ENCODE assay signal across 8 cellular contexts in genomic region chr6:13486679-13487121, GRCh38. TPM values are rescaled to one million over a fixed set of nuclear protein-coding genes. Genes with fewer than 3 reads are reported as not detected.
DNase-seq lines count a peak whose midpoint lies in the region; ATAC-seq and TF ChIP-seq lines count a peak whose summit lies in the region.

No MANE protein-coding gene starts in this region.

- H3K36me3 ChIP-seq in CD8-positive, alpha-beta T cell (ENCODE audit: insufficient read depth, low read length): no peaks in the 10 kb centered on the region
- H3K36me3 ChIP-seq in osteoblast (ENCODE audit: insufficient read depth, low read length) (no peaks in the 10 kb centered on the region), upper lobe of left lung (no peaks in the 10 kb centered on the region)

- H3K27ac ChIP-seq in CD8-positive, alpha-beta T cell (ENCODE audit: low read depth, low read length): peak overlapping the region; percentile 51
- H3K27ac ChIP-seq in RWPE1 (peak overlapping the region; percentile 92), osteoblast (ENCODE audit: low read depth, low read length) (peak overlapping the region; percentile 33), upper lobe of left lung (peak overlapping the region; percentile 86 to 91 (median 89))

- no peaks in the 10 kb centered on the region for H3K79me2 ChIP-seq in osteoblast (ENCODE audit: insufficient read depth, low read length)

- H3K4me1 Mint-ChIP-seq in CD8-positive, alpha-beta T cell (ENCODE audit: low read depth): peaks cover 36% of the 10 kb centered on the region

- TF ChIP-seq CTCF in CD8-positive, alpha-beta T cell (IDR thresholded peaks at IDR 0.05): no peak
- TF ChIP-seq CTCF in RWPE1 (conservative IDR thresholded peaks at IDR 0.05; ENCODE audit: low read depth) (no peak), osteoblast (IDR thresholded peaks at IDR 0.05; ENCODE audit: extremely low read depth, low read depth, low read length) (no peak), upper lobe of left lung (IDR thresholded peaks at IDR 0.05) (no peak)

- no peaks in the 10 kb centered on the region for H4K20me1 ChIP-seq in osteoblast (ENCODE audit: insufficient read depth, low read length)

- H3K4me3 Mint-ChIP-seq in CD8-positive, alpha-beta T cell: peak overlapping the region; percentile 85

- peaks cover 11% of the 10 kb centered on the region for H3K4me1 ChIP-seq in CD8-positive, alpha-beta T cell (ENCODE audit: insufficient read depth, low read length)
- H3K4me1 ChIP-seq in osteoblast (ENCODE audit: insufficient read depth, low read length): peaks cover 4% of the 10 kb centered on the region
- H3K4me1 ChIP-seq in upper lobe of left lung: peaks cover 18 to 31% (median 22%) of the 10 kb centered on the region in 4 donors

- TF ChIP-seq POLR2A in upper lobe of left lung (IDR thresholded peaks at IDR 0.05): no peak

- no peaks in the 10 kb centered on the region for H3K9me3 ChIP-seq in CD8-positive, alpha-beta T cell (ENCODE audit: low read length)
- H3K9me3 ChIP-seq in osteoblast (ENCODE audit: low read depth, low read length): no peaks in the 10 kb centered on the region
- no peaks in the 10 kb centered on the region for H3K9me3 ChIP-seq in upper lobe of left lung

- POLR2A ChIA-PET in CD8-positive, alpha-beta T cell (lab: Charles Lee): interaction anchor here (1.1 to 1.9 kb wide), 7 partner anchors 12 to 158 kb away, joined by 3 to 8 read pairs (median 4); partner anchors contain the start of genes NOL7, SIRT5 and TBC1D7
- POLR2A ChIA-PET in RWPE1 (lab: Yijun Ruan, JAX; ENCODE audit: low non-redundant PET): interaction anchor here (1.7 kb wide), 1 partner anchor 88 kb away, joined by 3 read pairs; no protein-coding TSS in a partner anchor

- no peaks in the 10 kb centered on the region for H3K27me3 ChIP-seq in CD8-positive, alpha-beta T cell (ENCODE audit: insufficient read depth, low read length)
- H3K27me3 ChIP-seq in osteoblast (ENCODE audit: insufficient read depth, low read length) (no peaks in the 10 kb centered on the region), upper lobe of left lung (no peaks in the 10 kb centered on the region)

- ATAC-seq in CD8-positive, alpha-beta T cell: peak; percentile 53
- ATAC-seq in GM19438 (IDR thresholded peaks at IDR 0.05; ENCODE audit: low read depth, unreplicated experiment): peak; percentile 26
- peak; percentile 21 for ATAC-seq in HG03520 (IDR thresholded peaks at IDR 0.05; ENCODE audit: unreplicated experiment)
- ATAC-seq in upper lobe of left lung (ENCODE audit: low FRiP score in 2 of 2): peak; percentile 61 to 76

- 0% methylated on average over 9 to 21 of the region's 39 CpGs for WGBS in upper lobe of left lung, 2 donors

- H3K4me2 ChIP-seq in osteoblast (ENCODE audit: insufficient read depth, low read length): peak overlapping the region; percentile 94

- CTCF ChIA-PET in CD8-positive, alpha-beta T cell (lab: Charles Lee): interaction anchor here (0.8 to 2.4 kb wide), 8 partner anchors 20 to 156 kb away, joined by 3 to 11 read pairs (median 4); partner anchors contain the start of gene SIRT5
- CTCF ChIA-PET in RWPE1 (lab: Yijun Ruan, JAX): interaction anchor here (0.7 to 2.6 kb wide), 3 partner anchors 80 to 112 kb away, joined by 4 to 11 read pairs (median 5); partner anchors contain the start of gene SIRT5

- peaks cover 7% of the 10 kb centered on the region for H3K27me3 Mint-ChIP-seq in CD8-positive, alpha-beta T cell (ENCODE audit: low read depth)

- H3K27ac Mint-ChIP-seq in CD8-positive, alpha-beta T cell: peak overlapping the region; percentile 60

- H2AFZ ChIP-seq in osteoblast (ENCODE audit: low read length): peak overlapping the region; percentile 86

- intact Hi-C loops in CD8-positive, alpha-beta T cell (cut with DNase I, micrococcal nuclease): loop anchor here (1.0 to 5.0 kb wide), 10 partner anchors 31 to 226 kb away; no protein-coding TSS in a partner anchor

- H3K4me3 ChIP-seq in CD8-positive, alpha-beta T cell (ENCODE audit: low read depth, low read length): peak overlapping the region; percentile 73
- H3K4me3 ChIP-seq in osteoblast (ENCODE audit: insufficient read depth, low read length) (peak overlapping the region; percentile 75), upper lobe of left lung (peak overlapping the region; percentile 76 to 100 (median 92))

- no peak for TF ChIP-seq EP300 in upper lobe of left lung (IDR thresholded peaks at IDR 0.05)

- DNase-seq in CD8-positive, alpha-beta T cell: peak in 6 of 7 experiments; percentile 35 to 70 (median 55)
- DNase-seq in RWPE1 (ENCODE audit: low spot score) (peak; percentile 64), globus pallidus (ENCODE audit: low spot score) (peak; percentile 50), osteoblast (ENCODE audit: insufficient read length, low spot score, missing footprints) (peak; percentile 95), upper lobe of left lung (peak in 1 of 2 donors; percentile 63)
- peak; percentile 13 to 42 (median 22) for DNase-seq in activated naive CD4-positive, alpha-beta T cell (lab: John Stamatoyannopoulos, UW)

- no peaks in the 10 kb centered on the region for H3K9me3 Mint-ChIP-seq in CD8-positive, alpha-beta T cell

- peaks cover 3% of the 10 kb centered on the region for H3K36me3 Mint-ChIP-seq in CD8-positive, alpha-beta T cell

RNA-seq across cellular contexts. Expression of gene GFOD1, which starts 0.7 kb away (rescaled TPM):
- 1 to 10 TPM; 5.6 to 7.6 TPM for total RNA-seq in CD8-positive, alpha-beta T cell
- 2.9 and 3.6 TPM in 2 replicates for total RNA-seq in osteoblast
- 10 to 100 TPM; 22.8 to 37.7 (median 25.8) TPM for total RNA-seq in upper lobe of left lung

Comparison
In these comparisons a context has a peak if more than half of its experiments do, and no peak if none do; other contexts are left out.
1. H3K27ac ChIP-seq: peak in every context shown above with its lines; median percentile 92 in RWPE1; 89 in upper lobe of left lung; 51 in CD8-positive, alpha-beta T cell; 33 in osteoblast.